ENCODE assay signal across 8 cellular contexts in genomic region chr12:64678835-64679234, GRCh38.
DNase-seq lines count a peak whose midpoint lies in the region; ATAC-seq and TF ChIP-seq lines count a peak whose summit lies in the region.

No MANE protein-coding gene starts in this region.

- H3K4me1 ChIP-seq in esophagus squamous epithelium: peaks cover 5 to 97% (median 51%) of the 10 kb centered on the region in 3 donors
- H3K4me1 ChIP-seq in stomach: peaks cover 46 to 100% (median 85%) of the 10 kb centered on the region in 4 donors

- no peaks in the 10 kb centered on the region for H3K36me3 ChIP-seq in esophagus squamous epithelium
- H3K36me3 ChIP-seq in stomach: no peaks in the 10 kb centered on the region

- WGBS in esophagus squamous epithelium, 2 donors: 65 to 75% methylated on average over 5 of the region's 5 CpGs
- 73 to 85% (median 79%) methylated on average over 5 of the region's 5 CpGs for WGBS in stomach, 5 donors

- peak overlapping the region in 1 of 4 donors; percentile 42 for H3K4me3 ChIP-seq in esophagus squamous epithelium
- no peak overlapping the region for H3K4me3 ChIP-seq in stomach

- no peak for TF ChIP-seq CTCF in esophagus squamous epithelium (IDR thresholded peaks at IDR 0.05)
- no peak for TF ChIP-seq CTCF in stomach (IDR thresholded peaks at IDR 0.05)

- no peak for TF ChIP-seq EP300 in stomach (IDR thresholded peaks at IDR 0.05)

- H3K9me3 ChIP-seq in T-helper 17 cell (ENCODE audit: control insufficient read depth, low read length, poor library complexity, severe bottlenecking): no peaks in the 10 kb centered on the region
- no peaks in the 10 kb centered on the region for H3K9me3 ChIP-seq in esophagus squamous epithelium
- H3K9me3 ChIP-seq in stomach: no peaks in the 10 kb centered on the region

- intact Hi-C loops in esophagus squamous epithelium (cut with DNase I) (no loop called here), stomach (cut with DNase I; ENCODE audit: low total_unique reads) (loop anchor here (10.0 kb wide), 1 partner anchor 64 kb away; the partner anchor contains the start of gene RASSF3)

- H3K36me3 Mint-ChIP-seq in T-helper 17 cell (ENCODE audit: low read depth): peaks cover 2% of the 10 kb centered on the region

- H3K27ac ChIP-seq in esophagus squamous epithelium (peak overlapping the region; percentile 59 to 89 (median 88)), stomach (peak overlapping the region; percentile 43 to 91 (median 86))

- peaks cover 58% of the 10 kb centered on the region for H3K4me1 Mint-ChIP-seq in T-helper 17 cell

- no peaks in the 10 kb centered on the region for H3K27me3 Mint-ChIP-seq in T-helper 17 cell

- no peaks in the 10 kb centered on the region for H3K27me3 ChIP-seq in esophagus squamous epithelium
- H3K27me3 ChIP-seq in stomach: no peaks in the 10 kb centered on the region

- peak overlapping the region; percentile 100 for H3K27ac Mint-ChIP-seq in T-helper 17 cell

- H3K4me3 Mint-ChIP-seq in T-helper 17 cell: peak overlapping the region; percentile 83

- ATAC-seq in T-helper 17 cell (no peak), HG03457 (IDR thresholded peaks at IDR 0.05; ENCODE audit: unreplicated experiment) (no peak), GM21576 (IDR thresholded peaks at IDR 0.05; ENCODE audit: unreplicated experiment) (no peak), GM21528 (IDR thresholded peaks at IDR 0.05; ENCODE audit: low FRiP score, unreplicated experiment) (no peak)

- TF ChIP-seq POLR2A in esophagus squamous epithelium (IDR thresholded peaks at IDR 0.05) (no peak), stomach (IDR thresholded peaks at IDR 0.05) (no peak)

- DNase-seq in activated CD4-positive, alpha-beta T cell treated with anti-CD3 and anti-CD28 coated beads for 48 hours: peak; percentile 42
- no peak for DNase-seq in activated CD4-positive, alpha-beta T cell treated with anti-CD3 and anti-CD28 coated beads for 4 hours
- DNase-seq in T-helper 17 cell (no peak), esophagus squamous epithelium (lab: John Stamatoyannopoulos, UW) (no peak), stomach (no peak)
